ENCODE assay signal across 13 cellular contexts in the genomic region with DNA sequence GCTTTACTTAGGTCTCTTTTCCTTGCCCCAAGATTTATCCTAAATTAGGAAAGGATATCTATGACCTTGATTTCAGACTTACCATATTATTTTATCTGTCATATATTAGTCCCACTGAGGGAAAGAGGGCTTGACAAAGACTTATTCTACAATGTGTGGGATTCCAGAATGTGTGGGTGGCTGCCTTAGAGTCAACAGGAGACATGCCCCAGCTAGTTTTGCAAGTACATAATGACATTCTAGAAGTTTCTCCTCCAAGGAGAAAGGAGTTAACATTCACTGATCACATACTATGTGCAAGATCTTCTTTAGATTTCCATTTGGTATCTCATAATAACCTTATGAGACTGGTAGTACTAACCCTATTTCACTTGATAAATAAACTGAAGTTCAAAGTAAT. TPM values are rescaled to one million over a fixed set of nuclear protein-coding genes. Genes with fewer than 3 reads are reported as not detected.
DNase-seq lines count a peak whose midpoint lies in the region; ATAC-seq and TF ChIP-seq lines count a peak whose summit lies in the region.
"Had no signal": no experiment of that assay in that cellular context is flagged by ENCODE, and none has a peak within 500 bp of the region (broad histone marks: within the 10 kb centered on the region; RNA-seq: fewer than 3 reads in every experiment).

No MANE protein-coding gene starts in this region.

- peaks cover 69 to 100% (median 95%) of the 10 kb centered on the region in 11 experiments for H3K36me3 ChIP-seq in BLaER1 treated with 17β-estradiol and CSF1 and Interleukin-3, amounts not matched to agents 10 nM and 100 nM
- H3K36me3 ChIP-seq in tibial artery, result peaks cover 65 to 92% (median 66%) of the 10 kb centered on the region in 3 donors

- no peak overlapping the region; a peak in 1 of 20 replicates for H3K4me3 ChIP-seq in BLaER1 treated with 17β-estradiol and CSF1 and Interleukin-3, amounts not matched to agents 10 nM and 100 nM
- H3K4me3 ChIP-seq in tibial artery, result no peak overlapping the region
- H3K4me3 ChIP-seq: esophagus muscularis mucosa, left ventricle myocardium inferior, right lobe of liver had no signal

- no peaks in the 10 kb centered on the region for H3K27me3 ChIP-seq in BLaER1 treated with 17β-estradiol and CSF1 and Interleukin-3, amounts not matched to agents 10 nM and 100 nM
- H3K27me3 ChIP-seq in tibial artery, result no peaks in the 10 kb centered on the region
- H3K27me3 ChIP-seq: esophagus muscularis mucosa, right lobe of liver had no signal

- H3K27ac ChIP-seq in BLaER1 treated with 17β-estradiol and CSF1 and Interleukin-3, amounts not matched to agents 10 nM and 100 nM, result peak overlapping the region in 3 of 11 experiments; percentile 55 to 81 (median 80); a peak in 6 of 22 replicates
- no peak overlapping the region for H3K27ac ChIP-seq in tibial artery
- H3K27ac ChIP-seq: esophagus muscularis mucosa, left ventricle myocardium inferior, right lobe of liver had no signal

- H4K20me1 ChIP-seq in BLaER1 treated with 17β-estradiol and CSF1 and Interleukin-3, amounts not matched to agents 10 nM and 100 nM, result peaks cover 0 to 13% (median 0%) of the 10 kb centered on the region in 11 experiments; a peak in 3 of 22 replicates

- intact Hi-C loops in tibial artery (cut with DNase I; ENCODE audit: low total_unique reads), result no loop called here

- TF ChIP-seq CTCF in tibial artery (IDR thresholded peaks at IDR 0.05), result no peak

- H3K4me2 ChIP-seq in BLaER1 treated with 17β-estradiol and CSF1 and Interleukin-3, amounts not matched to agents 10 nM and 100 nM, result peak overlapping the region in 6 of 11 experiments; percentile 0 to 77 (median 37); a peak in 7 of 22 replicates

- H3K9me3 ChIP-seq in BLaER1 treated with 17β-estradiol and CSF1 and Interleukin-3, amounts not matched to agents 10 nM and 100 nM (replicated peaks in 1 of 11), result peaks cover 0 to 5% (median 0%) of the 10 kb centered on the region in 11 experiments; a peak in 1 of 22 replicates
- H3K9me3 ChIP-seq in tibial artery, result no peaks in the 10 kb centered on the region
- H3K9me3 ChIP-seq: Caco-2, esophagus muscularis mucosa, left ventricle myocardium inferior, right lobe of liver had no signal

- no peak for DNase-seq in central memory CD4-positive, alpha-beta T cell
- no peak for DNase-seq in GM19238 (ENCODE audit: insufficient read length, low spot score)
- no peak for DNase-seq in tibial artery
- DNase-seq: Caco-2, left ventricle myocardium inferior, NCI-H446, right lobe of liver had no signal

- H3K4me1 ChIP-seq in BLaER1 treated with 17β-estradiol and CSF1 and Interleukin-3, amounts not matched to agents 10 nM and 100 nM, result peaks cover 4 to 41% (median 11%) of the 10 kb centered on the region in 10 experiments; a peak in 16 of 20 replicates
- H3K4me1 ChIP-seq in tibial artery, result no peaks in the 10 kb centered on the region
- H3K4me1 ChIP-seq: Caco-2, esophagus muscularis mucosa, left ventricle myocardium inferior, right lobe of liver had no signal

- ATAC-seq in GM19395 (IDR thresholded peaks at IDR 0.05; ENCODE audit: unreplicated experiment) (peak; percentile 33), HG03378 (IDR thresholded peaks at IDR 0.05; ENCODE audit: unreplicated experiment) (peak; percentile 11), esophagus mucosa (peak; percentile 14), HG03342 (IDR thresholded peaks at IDR 0.05; ENCODE audit: unreplicated experiment) (no peak)

- H3K9ac ChIP-seq in BLaER1 treated with 17β-estradiol and CSF1 and Interleukin-3, amounts not matched to agents 10 nM and 100 nM, result peak overlapping the region in 2 of 11 experiments; percentile 55 to 62; a peak in 2 of 22 replicates

RNA-seq across cellular contexts. Expression of a gene that starts 25.1 kb away (rescaled TPM):
- 15.7 TPM for total RNA-seq in esophagus mucosa

RNA-seq across cellular contexts. Expression of a gene that starts 52.3 kb away (rescaled TPM):
- total RNA-seq in esophagus mucosa, result 1.8 TPM
